Comparison of ENCODE assay signal across 1 cellular context in genomic region chrX:154485150-154486051, GRCh38.
TF ChIP-seq lines count a peak whose summit lies in the region.

No MANE protein-coding gene starts in this region.

TF ChIP-seq in H1, 55 proteins besides CTCF, POLR2A, EP300 and RAD21:
- TF ChIP-seq CHD2 (IDR thresholded peaks at IDR 0.05; ENCODE audit: low read length) (no peak), HDAC2 (IDR thresholded peaks at IDR 0.05; ENCODE audit: borderline replicate concordance in 1 of 2, low read depth in 2 of 2, low read length in 2 of 2) (no peak), TEAD4 (IDR thresholded peaks at IDR 0.05; ENCODE audit: low read depth, low read length) (no peak), GTF2F1 (IDR thresholded peaks at IDR 0.05; ENCODE audit: borderline replicate concordance, low read depth, low read length) (no peak), PHF8 (conservative IDR thresholded peaks at IDR 0.05; ENCODE audit: low read depth, low read length) (no peak), SAP30 (IDR thresholded peaks at IDR 0.05; ENCODE audit: insufficient read depth, insufficient replicate concordance, low read length) (no peak), MAX (IDR thresholded peaks at IDR 0.05) (no peak), SP1 (IDR thresholded peaks at IDR 0.05; ENCODE audit: low read depth, low read length) (no peak), CREB1 (IDR thresholded peaks at IDR 0.05) (no peak)
